8 cellular contexts compared by ENCODE assay signal in the genomic region with DNA sequence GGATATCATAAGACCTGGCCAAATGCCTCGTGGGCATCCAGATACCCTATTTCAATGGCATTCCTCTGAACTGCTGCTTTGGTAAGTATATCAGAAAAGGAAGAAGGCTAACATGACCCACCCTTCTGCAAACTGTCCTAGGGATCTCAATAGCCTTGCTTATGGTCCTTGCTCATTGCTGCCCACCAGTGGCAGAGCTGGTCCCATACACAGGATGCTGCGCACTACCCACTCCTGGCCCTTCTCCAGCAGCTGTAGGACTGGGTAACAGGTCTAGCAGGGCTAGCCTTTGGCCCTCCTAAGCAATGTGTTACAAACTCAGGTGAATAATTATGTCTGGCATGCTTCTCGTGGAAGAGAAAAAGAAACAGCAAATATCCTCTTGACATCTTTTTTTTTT.
DNase-seq lines count a peak whose midpoint lies in the region; ATAC-seq and TF ChIP-seq lines count a peak whose summit lies in the region.

No MANE protein-coding gene starts in this region.

- no peak overlapping the region for H3K27ac ChIP-seq in SK-N-SH (ENCODE audit: low read depth in 2 of 2, low read length in 1 of 2)

- H3K27me3 Mint-ChIP-seq in activated naive CD8-positive, alpha-beta T cell treated with anti-CD3 and anti-CD28 coated beads, Interleukin-2, amount 50 U/mL, for 24 hours, result no peaks in the 10 kb centered on the region
- H3K27me3 Mint-ChIP-seq in activated naive CD8-positive, alpha-beta T cell treated with anti-CD3 and anti-CD28 coated beads for 36 hours, result no peaks in the 10 kb centered on the region

- POLR2A ChIA-PET in SK-N-SH (lab: Yijun Ruan, JAX), result no interaction called here

- no peaks in the 10 kb centered on the region for H3K36me3 Mint-ChIP-seq in activated naive CD8-positive, alpha-beta T cell treated with anti-CD3 and anti-CD28 coated beads, Interleukin-2, amount 50 U/mL, for 24 hours (ENCODE audit: low read depth)
- H3K36me3 Mint-ChIP-seq in activated naive CD8-positive, alpha-beta T cell treated with anti-CD3 and anti-CD28 coated beads for 36 hours, result no peaks in the 10 kb centered on the region

- H3F3A ChIP-seq in SK-N-SH (replicated peaks; ENCODE audit: insufficient read depth), result no peaks in the 10 kb centered on the region

- no peak overlapping the region for H2AFZ ChIP-seq in SK-N-SH (ENCODE audit: low read depth)

- no peak overlapping the region for H3K4me2 ChIP-seq in SK-N-SH

- 30% methylated on average over 3 of the region's 3 CpGs for WGBS in SK-N-SH (ENCODE audit: low lambda C conversion rate)

- H3K36me3 ChIP-seq in SK-N-SH (replicated peaks in 1 of 2; ENCODE audit: control insufficient read depth in 1 of 2, insufficient read depth in 2 of 2, low read length in 1 of 2), result no peaks in the 10 kb centered on the region

- CTCF ChIA-PET in SK-N-SH (lab: Yijun Ruan, JAX), result interaction anchor here (1.0 to 1.7 kb wide), 5 partner anchors 11 to 39 kb away, joined by 3 to 5 read pairs (median 3); no protein-coding TSS in a partner anchor

- no peak for TF ChIP-seq EP300 in SK-N-SH (IDR thresholded peaks at IDR 0.05; ENCODE audit: borderline replicate concordance in 1 of 2, low read depth in 1 of 2, low read length in 1 of 2)

- no peaks in the 10 kb centered on the region for H3K79me2 ChIP-seq in SK-N-SH (ENCODE audit: insufficient read depth)

- no peak overlapping the region for H3K27ac Mint-ChIP-seq in activated naive CD8-positive, alpha-beta T cell treated with anti-CD3 and anti-CD28 coated beads, Interleukin-2, amount 50 U/mL, for 24 hours
- no peak overlapping the region for H3K27ac Mint-ChIP-seq in activated naive CD8-positive, alpha-beta T cell treated with anti-CD3 and anti-CD28 coated beads for 36 hours

- peak; percentile 49 for TF ChIP-seq RAD21 in SK-N-SH (IDR thresholded peaks at IDR 0.05; ENCODE audit: low read length)

- H3K4me1 ChIP-seq in SK-N-SH (ENCODE audit: control insufficient read depth in 1 of 2, insufficient read depth in 2 of 2, low read depth in 1 of 2, low read length in 1 of 2), result peaks cover 0 to 6% of the 10 kb centered on the region in 2 experiments; a peak in 1 of 4 replicates

- H3K4me1 Mint-ChIP-seq in activated naive CD8-positive, alpha-beta T cell treated with anti-CD3 and anti-CD28 coated beads, Interleukin-2, amount 50 U/mL, for 24 hours, result no peaks in the 10 kb centered on the region
- no peaks in the 10 kb centered on the region for H3K4me1 Mint-ChIP-seq in activated naive CD8-positive, alpha-beta T cell treated with anti-CD3 and anti-CD28 coated beads for 36 hours

- H3K4me3 ChIP-seq in SK-N-SH (ENCODE audit: low read depth in 2 of 2, low read length in 1 of 2), result no peak overlapping the region

- peak; percentile 11 for DNase-seq in activated naive CD8-positive, alpha-beta T cell treated with anti-CD3 and anti-CD28 coated beads, Interleukin-2, amount 50 U/mL, for 24 hours
- no peak for DNase-seq in activated naive CD8-positive, alpha-beta T cell treated with anti-CD3 and anti-CD28 coated beads for 36 hours
- DNase-seq in SK-N-SH (peak; percentile 43), hepatic stellate cell (ENCODE audit: low spot score) (peak; percentile 32), stromal cell of bone marrow (ENCODE audit: low read depth) (peak; percentile 19), activated gamma-delta T cell treated with Interleukin-2 at 50 U/mL for 16 hours (no peak)

- H3K9me2 ChIP-seq in SK-N-SH, result no peaks in the 10 kb centered on the region

- H3K4me3 Mint-ChIP-seq in activated naive CD8-positive, alpha-beta T cell treated with anti-CD3 and anti-CD28 coated beads, Interleukin-2, amount 50 U/mL, for 24 hours, result no peak overlapping the region
- H3K4me3 Mint-ChIP-seq in activated naive CD8-positive, alpha-beta T cell treated with anti-CD3 and anti-CD28 coated beads for 36 hours, result no peak overlapping the region

- no peaks in the 10 kb centered on the region for H3K9me3 Mint-ChIP-seq in activated naive CD8-positive, alpha-beta T cell treated with anti-CD3 and anti-CD28 coated beads, Interleukin-2, amount 50 U/mL, for 24 hours
- H3K9me3 Mint-ChIP-seq in activated naive CD8-positive, alpha-beta T cell treated with anti-CD3 and anti-CD28 coated beads for 36 hours, result no peaks in the 10 kb centered on the region

- no peaks in the 10 kb centered on the region for H3K9me3 ChIP-seq in SK-N-SH

- no peak overlapping the region for H3K9ac ChIP-seq in SK-N-SH

- H4K20me1 ChIP-seq in SK-N-SH (ENCODE audit: insufficient read depth), result no peaks in the 10 kb centered on the region

- ATAC-seq in activated naive CD8-positive, alpha-beta T cell treated with anti-CD3 and anti-CD28 coated beads, Interleukin-2, amount 50 U/mL, for 24 hours, result peak; percentile 43
- peak; percentile 65 for ATAC-seq in HG03378 (IDR thresholded peaks at IDR 0.05; ENCODE audit: unreplicated experiment)
- ATAC-seq in HG02973 (IDR thresholded peaks at IDR 0.05; ENCODE audit: unreplicated experiment), result no peak

- no peaks in the 10 kb centered on the region for H3K27me3 ChIP-seq in SK-N-SH (ENCODE audit: insufficient read depth)

- peak; percentile 58 for TF ChIP-seq CTCF in SK-N-SH (IDR thresholded peaks at IDR 0.05)

TF ChIP-seq in SK-N-SH, 30 proteins besides CTCF, POLR2A, EP300 and RAD21:
- TF ChIP-seq EZH2phosphoT487 (IDR thresholded peaks at IDR 0.05; ENCODE audit: borderline replicate concordance, low read depth) (no peak), NFIC (IDR thresholded peaks at IDR 0.05; ENCODE audit: borderline replicate concordance) (peak; percentile 27; the same call in 1 of the 2 replicates), SMC3 (IDR thresholded peaks at IDR 0.05; ENCODE audit: low read depth, low read length) (peak; percentile 50)

Comparison
In these comparisons a context has a peak if more than half of its experiments do, and no peak if none do; other contexts are left out.
1. DNase-seq: peak in activated naive CD8-positive, alpha-beta T cell treated with anti-CD3 and anti-CD28 coated beads, Interleukin-2, amount 50 U/mL, for 24 hours (single experiment), SK-N-SH (single experiment), hepatic stellate cell (single experiment) and stromal cell of bone marrow (single experiment); none in activated naive CD8-positive, alpha-beta T cell treated with anti-CD3 and anti-CD28 coated beads for 36 hours (single experiment) and activated gamma-delta T cell treated with Interleukin-2 at 50 U/mL for 16 hours (single experiment).